ENCODE assay signal across 15 cellular contexts in genomic region chr18:75344615-75345014, GRCh38.
DNase-seq lines count a peak whose midpoint lies in the region; ATAC-seq and TF ChIP-seq lines count a peak whose summit lies in the region.
"Had no signal": no experiment of that assay in that cellular context is flagged by ENCODE, and none has a peak within 500 bp of the region (broad histone marks: within the 10 kb centered on the region; RNA-seq: fewer than 3 reads in every experiment).

No MANE protein-coding gene starts in this region.

- H3K36me3 ChIP-seq in BLaER1 = no peaks in the 10 kb centered on the region
- H3K36me3 ChIP-seq: BLaER1 treated with 17β-estradiol and CSF1 and Interleukin-3, amounts not matched to agents 10 nM and 100 nM had no signal

- peak overlapping the region; percentile 11 for H3K27ac ChIP-seq in AG04450 (ENCODE audit: low read depth, low read length)
- no peak overlapping the region for H3K27ac ChIP-seq in BLaER1
- H3K27ac ChIP-seq: BLaER1 treated with 17β-estradiol and CSF1 and Interleukin-3, amounts not matched to agents 10 nM and 100 nM had no signal

- H3K27me3 ChIP-seq in AG04450 (ENCODE audit: control insufficient read depth, insufficient read depth, low read length) (peaks cover 5% of the 10 kb centered on the region), BLaER1 (no peaks in the 10 kb centered on the region)
- H3K27me3 ChIP-seq: BLaER1 treated with 17β-estradiol and CSF1 and Interleukin-3, amounts not matched to agents 10 nM and 100 nM had no signal

- no peak for TF ChIP-seq CTCF in AG04450 (IDR thresholded peaks at IDR 0.05; ENCODE audit: low read depth, low read length)

- CTCF ChIA-PET in AG04450 (lab: Charles Lee) = no interaction called here

- DNase-seq in AG04450 (ENCODE audit: low read depth, low spot score) (no peak), mesenteric fat pad (ENCODE audit: low spot score) (peak; percentile 78), NCI-H187 (lab: John Stamatoyannopoulos, UW) (no peak), MV-4-11 (lab: John Stamatoyannopoulos, UW) (no peak)
- DNase-seq: Calu3; CD4-positive, alpha-beta T cell; CD8-positive, alpha-beta memory T cell; COR-L47; DMS53; DMS79 treated with DMSO at 0.1 percent for 48 hours; GF-D8; HCEC 1CT had no signal

- H4K20me1 ChIP-seq in BLaER1 = no peaks in the 10 kb centered on the region
- H4K20me1 ChIP-seq: BLaER1 treated with 17β-estradiol and CSF1 and Interleukin-3, amounts not matched to agents 10 nM and 100 nM had no signal

- ATAC-seq in GM18873 (IDR thresholded peaks at IDR 0.05; ENCODE audit: low FRiP score, unreplicated experiment) = no peak

- H3K9me3 ChIP-seq in AG04450 (ENCODE audit: control insufficient read depth, insufficient read depth, low read length) (no peaks in the 10 kb centered on the region; the same call in 1 of the 2 replicates), BLaER1 (no peaks in the 10 kb centered on the region)

- POLR2A ChIA-PET in AG04450 (lab: Yijun Ruan, JAX) = no interaction called here

- H3K4me3 ChIP-seq in AG04450 (ENCODE audit: low read depth, low read length) (no peak overlapping the region), BLaER1 (no peak overlapping the region)
- H3K4me3 ChIP-seq: BLaER1 treated with 17β-estradiol and CSF1 and Interleukin-3, amounts not matched to agents 10 nM and 100 nM had no signal

- no peak overlapping the region for H3K9ac ChIP-seq in BLaER1
- H3K9ac ChIP-seq: BLaER1 treated with 17β-estradiol and CSF1 and Interleukin-3, amounts not matched to agents 10 nM and 100 nM had no signal

- H3K4me2 ChIP-seq in BLaER1 = peak overlapping the region; percentile 13; the same call in 1 of the 2 replicates

- H3K4me1 ChIP-seq in BLaER1 = peaks cover 7% of the 10 kb centered on the region
